ENCODE assay signal across 9 cellular contexts in the genomic region with DNA sequence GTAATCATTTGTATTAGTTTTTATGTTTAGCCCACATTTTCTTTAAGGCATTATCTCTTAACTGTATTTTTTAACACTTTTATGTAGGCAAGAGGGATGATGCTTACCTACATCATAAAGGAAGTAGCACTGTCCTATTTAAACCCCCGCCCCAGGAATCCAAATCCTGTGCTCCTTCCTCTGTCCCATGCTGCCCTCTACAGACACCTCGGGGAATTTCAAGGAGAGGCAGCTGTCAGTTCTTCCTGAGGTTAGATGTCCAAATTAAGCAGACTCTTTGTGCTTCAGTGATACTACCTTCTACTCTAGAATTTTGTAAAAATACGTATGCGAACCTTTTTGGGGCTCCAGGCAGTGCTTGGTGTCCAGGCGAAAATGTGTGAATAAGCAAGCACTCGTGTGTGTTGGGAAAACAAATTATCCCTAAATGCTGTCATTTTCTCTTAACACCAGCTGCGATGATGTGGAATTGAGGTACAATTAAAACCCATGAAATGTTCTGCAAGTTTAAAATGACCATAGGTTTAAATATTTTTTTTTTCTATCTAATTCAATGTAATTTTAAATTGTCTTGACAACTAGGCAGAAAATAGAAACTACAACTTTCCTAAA. TPM values are rescaled to one million over a fixed set of nuclear protein-coding genes. Genes with fewer than 3 reads are reported as not detected.
DNase-seq lines count a peak whose midpoint lies in the region; ATAC-seq and TF ChIP-seq lines count a peak whose summit lies in the region.
"Had no signal": no experiment of that assay in that cellular context is flagged by ENCODE, and none has a peak within 500 bp of the region (broad histone marks: within the 10 kb centered on the region; RNA-seq: fewer than 3 reads in every experiment).

No MANE protein-coding gene starts in this region.

- H3K9me3 Mint-ChIP-seq in activated T-cell treated with anti-CD3 and anti-CD28 coated beads, Interleukin-2, amount 50 U/mL, for 24 hours = no peaks in the 10 kb centered on the region
- H3K9me3 Mint-ChIP-seq in activated CD4-positive, alpha-beta T cell treated with anti-CD3 and anti-CD28 coated beads, Interleukin-2, amount 10 ng/mL, durations not matched to agents 7 days and 5 days = no peaks in the 10 kb centered on the region
- H3K9me3 Mint-ChIP-seq in activated T-helper 2 cell treated with anti-CD3 and anti-CD28 coated beads, Interferon-gamma antibody, Interleukin-2, Interleukin-4, amounts not matched to agents 10 μg/mL and 5 μg/mL and 100 μg/mL, durations not matched to agents 14 hours and 24 hours and 36 hours = no peaks in the 10 kb centered on the region
- H3K9me3 Mint-ChIP-seq: stimulated activated naive CD8-positive, alpha-beta T cell treated with anti-CD3 and anti-CD28 coated beads, Interleukin-15, Interleukin-2, amounts not matched to agents 100 ng/mL and 50 ng/mL, for 24 hours had no signal

- CTCF ChIA-PET in activated CD4-positive, alpha-beta T cell treated with anti-CD3 and anti-CD28 coated beads, Interleukin-2, amount 10 ng/mL, durations not matched to agents 7 days and 5 days (lab: Charles Lee) = no interaction called here

- peak; percentile 43 to 45 for TF ChIP-seq CTCF in left lung (IDR thresholded peaks at IDR 0.05)

- H3K27me3 Mint-ChIP-seq in activated T-cell treated with anti-CD3 and anti-CD28 coated beads, Interleukin-2, amount 50 U/mL, for 24 hours = peaks cover 49% of the 10 kb centered on the region
- peaks cover 22% of the 10 kb centered on the region for H3K27me3 Mint-ChIP-seq in activated CD4-positive, alpha-beta T cell treated with anti-CD3 and anti-CD28 coated beads, Interleukin-2, amount 10 ng/mL, durations not matched to agents 7 days and 5 days
- H3K27me3 Mint-ChIP-seq in activated T-helper 2 cell treated with anti-CD3 and anti-CD28 coated beads, Interferon-gamma antibody, Interleukin-2, Interleukin-4, amounts not matched to agents 10 μg/mL and 5 μg/mL and 100 μg/mL, durations not matched to agents 14 hours and 24 hours and 36 hours (ENCODE audit: low read depth) = peaks cover 24% of the 10 kb centered on the region

- H3K27me3 ChIP-seq in left lung = peaks cover 0 to 15% of the 10 kb centered on the region in 2 donors

- intact Hi-C loops in left lung (cut with DNase I) = no loop called here
- intact Hi-C loops in activated T-helper 2 cell treated with anti-CD3 and anti-CD28 coated beads, Interferon-gamma antibody, Interleukin-2, Interleukin-4, amounts not matched to agents 10 μg/mL and 5 μg/mL and 100 μg/mL, durations not matched to agents 14 hours and 24 hours and 36 hours (cut with micrococcal nuclease) = no loop called here

- H3K36me3 ChIP-seq in left lung = no peaks in the 10 kb centered on the region

- no peak overlapping the region for H3K27ac ChIP-seq in left lung

- ATAC-seq in left lung (peak; percentile 58), GM18868 (IDR thresholded peaks at IDR 0.05; ENCODE audit: unreplicated experiment) (no peak), HG03521 (IDR thresholded peaks at IDR 0.05; ENCODE audit: unreplicated experiment) (no peak)

- H3K27ac Mint-ChIP-seq in activated T-cell treated with anti-CD3 and anti-CD28 coated beads, Interleukin-2, amount 50 U/mL, for 24 hours = no peak overlapping the region
- H3K27ac Mint-ChIP-seq in activated CD4-positive, alpha-beta T cell treated with anti-CD3 and anti-CD28 coated beads, Interleukin-2, amount 10 ng/mL, durations not matched to agents 7 days and 5 days = no peak overlapping the region
- H3K27ac Mint-ChIP-seq in activated T-helper 2 cell treated with anti-CD3 and anti-CD28 coated beads, Interferon-gamma antibody, Interleukin-2, Interleukin-4, amounts not matched to agents 10 μg/mL and 5 μg/mL and 100 μg/mL, durations not matched to agents 14 hours and 24 hours and 36 hours = no peak overlapping the region
- H3K27ac Mint-ChIP-seq: stimulated activated naive CD8-positive, alpha-beta T cell treated with anti-CD3 and anti-CD28 coated beads, Interleukin-15, Interleukin-2, amounts not matched to agents 100 ng/mL and 50 ng/mL, for 24 hours had no signal

- H3K4me1 ChIP-seq in left lung = no peaks in the 10 kb centered on the region

- H3K4me3 ChIP-seq in Jurkat, Clone E6-1 (ENCODE audit: low read length) = no peak overlapping the region
- H3K4me3 ChIP-seq in left lung = no peak overlapping the region

- DNase-seq in activated T-cell treated with anti-CD3 and anti-CD28 coated beads for 24 hours (ENCODE audit: low read depth) = peak; percentile 20
- DNase-seq in activated T-cell treated with anti-CD3 and anti-CD28 coated beads, Interleukin-2, amount 50 U/mL, for 24 hours = no peak
- DNase-seq in Jurkat, Clone E6-1 (ENCODE audit: low read depth, low spot score) = peak; percentile 39
- peak; percentile 40 for DNase-seq in activated CD4-positive, alpha-beta T cell treated with anti-CD3 and anti-CD28 coated beads, Interleukin-2, amount 10 ng/mL, durations not matched to agents 7 days and 5 days
- DNase-seq in left lung = no peak
- DNase-seq in activated T-helper 2 cell treated with anti-CD3 and anti-CD28 coated beads, Interferon-gamma antibody, Interleukin-2, Interleukin-4, amounts not matched to agents 10 μg/mL and 5 μg/mL and 100 μg/mL, durations not matched to agents 14 hours and 24 hours and 36 hours (ENCODE audit: low spot score) = no peak

- POLR2A ChIA-PET in activated CD4-positive, alpha-beta T cell treated with anti-CD3 and anti-CD28 coated beads, Interleukin-2, amount 10 ng/mL, durations not matched to agents 7 days and 5 days (lab: Charles Lee) = no interaction called here

- no peaks in the 10 kb centered on the region for H3K4me1 Mint-ChIP-seq in activated T-cell treated with anti-CD3 and anti-CD28 coated beads, Interleukin-2, amount 50 U/mL, for 24 hours (ENCODE audit: low read depth)
- H3K4me1 Mint-ChIP-seq in activated CD4-positive, alpha-beta T cell treated with anti-CD3 and anti-CD28 coated beads, Interleukin-2, amount 10 ng/mL, durations not matched to agents 7 days and 5 days = no peaks in the 10 kb centered on the region
- H3K4me1 Mint-ChIP-seq in activated T-helper 2 cell treated with anti-CD3 and anti-CD28 coated beads, Interferon-gamma antibody, Interleukin-2, Interleukin-4, amounts not matched to agents 10 μg/mL and 5 μg/mL and 100 μg/mL, durations not matched to agents 14 hours and 24 hours and 36 hours (ENCODE audit: low read depth) = no peaks in the 10 kb centered on the region

- H3K9me3 ChIP-seq in left lung = peaks cover 0 to 4% of the 10 kb centered on the region in 2 donors

- H3K4me3 Mint-ChIP-seq in activated T-cell treated with anti-CD3 and anti-CD28 coated beads, Interleukin-2, amount 50 U/mL, for 24 hours = no peak overlapping the region
- H3K4me3 Mint-ChIP-seq in activated CD4-positive, alpha-beta T cell treated with anti-CD3 and anti-CD28 coated beads, Interleukin-2, amount 10 ng/mL, durations not matched to agents 7 days and 5 days = no peak overlapping the region
- no peak overlapping the region for H3K4me3 Mint-ChIP-seq in activated T-helper 2 cell treated with anti-CD3 and anti-CD28 coated beads, Interferon-gamma antibody, Interleukin-2, Interleukin-4, amounts not matched to agents 10 μg/mL and 5 μg/mL and 100 μg/mL, durations not matched to agents 14 hours and 24 hours and 36 hours (ENCODE audit: low read depth)
- H3K4me3 Mint-ChIP-seq: stimulated activated naive CD8-positive, alpha-beta T cell treated with anti-CD3 and anti-CD28 coated beads, Interleukin-15, Interleukin-2, amounts not matched to agents 100 ng/mL and 50 ng/mL, for 24 hours had no signal

- no peaks in the 10 kb centered on the region for H3K36me3 Mint-ChIP-seq in activated T-cell treated with anti-CD3 and anti-CD28 coated beads, Interleukin-2, amount 50 U/mL, for 24 hours (ENCODE audit: low read depth)
- no peaks in the 10 kb centered on the region for H3K36me3 Mint-ChIP-seq in activated CD4-positive, alpha-beta T cell treated with anti-CD3 and anti-CD28 coated beads, Interleukin-2, amount 10 ng/mL, durations not matched to agents 7 days and 5 days (ENCODE audit: low read depth)
- no peaks in the 10 kb centered on the region for H3K36me3 Mint-ChIP-seq in activated T-helper 2 cell treated with anti-CD3 and anti-CD28 coated beads, Interferon-gamma antibody, Interleukin-2, Interleukin-4, amounts not matched to agents 10 μg/mL and 5 μg/mL and 100 μg/mL, durations not matched to agents 14 hours and 24 hours and 36 hours (ENCODE audit: low read depth)

RNA-seq across cellular contexts. Expression of a gene that starts 19.2 kb away (rescaled TPM):
- not detected for polyA plus RNA-seq in Jurkat, Clone E6-1 (2012; ENCODE audit: insufficient read depth, insufficient read length)
- total RNA-seq in activated CD4-positive, alpha-beta T cell treated with anti-CD3 and anti-CD28 coated beads, Interleukin-2, amount 10 ng/mL, durations not matched to agents 7 days and 5 days = not detected
- total RNA-seq in left lung = not detected
- total RNA-seq in activated T-helper 2 cell treated with anti-CD3 and anti-CD28 coated beads, Interferon-gamma antibody, Interleukin-2, Interleukin-4, amounts not matched to agents 10 μg/mL and 5 μg/mL and 100 μg/mL, durations not matched to agents 14 hours and 24 hours and 36 hours = not detected in 2 replicates

RNA-seq across cellular contexts. Expression of a gene that starts 22.8 kb away (rescaled TPM):
- not detected for polyA plus RNA-seq in Jurkat, Clone E6-1 (2012; ENCODE audit: insufficient read depth, insufficient read length)
- total RNA-seq in activated CD4-positive, alpha-beta T cell treated with anti-CD3 and anti-CD28 coated beads, Interleukin-2, amount 10 ng/mL, durations not matched to agents 7 days and 5 days = not detected
- not detected for total RNA-seq in left lung
- total RNA-seq in activated T-helper 2 cell treated with anti-CD3 and anti-CD28 coated beads, Interferon-gamma antibody, Interleukin-2, Interleukin-4, amounts not matched to agents 10 μg/mL and 5 μg/mL and 100 μg/mL, durations not matched to agents 14 hours and 24 hours and 36 hours = not detected in 2 replicates

RNA-seq across cellular contexts. Expression of a gene that starts 33.1 kb away (rescaled TPM):
- polyA plus RNA-seq in Jurkat, Clone E6-1 (2012; ENCODE audit: insufficient read depth, insufficient read length) = not detected
- total RNA-seq in activated CD4-positive, alpha-beta T cell treated with anti-CD3 and anti-CD28 coated beads, Interleukin-2, amount 10 ng/mL, durations not matched to agents 7 days and 5 days = not detected
- total RNA-seq in left lung = not detected
- not detected in 2 replicates for total RNA-seq in activated T-helper 2 cell treated with anti-CD3 and anti-CD28 coated beads, Interferon-gamma antibody, Interleukin-2, Interleukin-4, amounts not matched to agents 10 μg/mL and 5 μg/mL and 100 μg/mL, durations not matched to agents 14 hours and 24 hours and 36 hours

RNA-seq across cellular contexts. Expression of a gene that starts 46.9 kb away (rescaled TPM):
- not detected for polyA plus RNA-seq in Jurkat, Clone E6-1 (2012; ENCODE audit: insufficient read depth, insufficient read length)
- not detected for total RNA-seq in activated CD4-positive, alpha-beta T cell treated with anti-CD3 and anti-CD28 coated beads, Interleukin-2, amount 10 ng/mL, durations not matched to agents 7 days and 5 days
- total RNA-seq in left lung = not detected
- total RNA-seq in activated T-helper 2 cell treated with anti-CD3 and anti-CD28 coated beads, Interferon-gamma antibody, Interleukin-2, Interleukin-4, amounts not matched to agents 10 μg/mL and 5 μg/mL and 100 μg/mL, durations not matched to agents 14 hours and 24 hours and 36 hours = not detected in 2 replicates

Comparison
In these comparisons a context has a peak if more than half of its experiments do, and no peak if none do; other contexts are left out.
1. DNase-seq: peak in activated T-cell treated with anti-CD3 and anti-CD28 coated beads for 24 hours (single experiment), Jurkat, Clone E6-1 (single experiment) and activated CD4-positive, alpha-beta T cell treated with anti-CD3 and anti-CD28 coated beads, Interleukin-2, amount 10 ng/mL, durations not matched to agents 7 days and 5 days (single experiment); none in activated T-cell treated with anti-CD3 and anti-CD28 coated beads, Interleukin-2, amount 50 U/mL, for 24 hours (single experiment), left lung (0 of 2) and activated T-helper 2 cell treated with anti-CD3 and anti-CD28 coated beads, Interferon-gamma antibody, Interleukin-2, Interleukin-4, amounts not matched to agents 10 μg/mL and 5 μg/mL and 100 μg/mL, durations not matched to agents 14 hours and 24 hours and 36 hours (single experiment).